12 cellular contexts compared by ENCODE assay signal in genomic region chr11:96044747-96045146, GRCh38.
DNase-seq lines count a peak whose midpoint lies in the region; ATAC-seq and TF ChIP-seq lines count a peak whose summit lies in the region.
"Had no signal": no experiment of that assay in that cellular context is flagged by ENCODE, and none has a peak within 500 bp of the region (broad histone marks: within the 10 kb centered on the region; RNA-seq: fewer than 3 reads in every experiment).

No MANE protein-coding gene starts in this region.

- WGBS in mammary epithelial cell (ENCODE audit: low coverage, missing lambda C conversion rate) = 100% methylated on average over 2 of the region's 2 CpGs

- H3K27ac ChIP-seq in breast epithelium (peak overlapping the region; percentile 88 to 91), mammary epithelial cell (ENCODE audit: insufficient read depth, low read depth, low read length) (no peak overlapping the region), PC-3 (ENCODE audit: low read length) (no peak overlapping the region)
- H3K27ac ChIP-seq: C4-2B had no signal

- no peak overlapping the region for H3K4me3 Mint-ChIP-seq in activated T-helper 17 cell treated with anti-CD3 and anti-CD28 coated beads, Interleukin-2, amount 50 U/mL, for 72 hours
- H3K4me3 Mint-ChIP-seq in osteocyte (ENCODE audit: unreplicated experiment) (no peak overlapping the region), nephron progenitor cell (no peak overlapping the region)
- H3K4me3 Mint-ChIP-seq: CD8-positive, alpha-beta memory T cell; H9 had no signal

- H3K36me3 Mint-ChIP-seq in activated T-helper 17 cell treated with anti-CD3 and anti-CD28 coated beads, Interleukin-2, amount 50 U/mL, for 72 hours (ENCODE audit: low read depth) = no peaks in the 10 kb centered on the region
- H3K36me3 Mint-ChIP-seq in osteocyte (ENCODE audit: unreplicated experiment) (peaks cover 8% of the 10 kb centered on the region), nephron progenitor cell (ENCODE audit: low read depth) (peaks cover 25% of the 10 kb centered on the region)

- in situ Hi-C loops in mammary epithelial cell (cut with MboI; ENCODE audit: low sequenced_read_pairs in 2 of 2) = loop anchor here in 1 of 2 donors (25.0 kb wide), 1 partner anchor 207 kb away; no protein-coding TSS in a partner anchor

- H3K27ac Mint-ChIP-seq in activated T-helper 17 cell treated with anti-CD3 and anti-CD28 coated beads, Interleukin-2, amount 50 U/mL, for 72 hours = no peak overlapping the region
- H3K27ac Mint-ChIP-seq in osteocyte (ENCODE audit: unreplicated experiment) = peak overlapping the region; percentile 90
- no peak overlapping the region for H3K27ac Mint-ChIP-seq in nephron progenitor cell
- H3K27ac Mint-ChIP-seq: H9 had no signal

- no peaks in the 10 kb centered on the region for H3K79me2 ChIP-seq in mammary epithelial cell (ENCODE audit: insufficient read depth, low read length)
- no peaks in the 10 kb centered on the region for H3K79me2 ChIP-seq in PC-3 (ENCODE audit: low read length)

- BruUV-seq in mammary epithelial cell (replicated peaks; lab: Mats Ljungman, UMichigan) = no TSS peak
- no TSS peak for BruUV-seq in PC-3 (replicated peaks; lab: Mats Ljungman, UMichigan)

- peak; percentile 47 for ATAC-seq in activated T-helper 17 cell treated with anti-CD3 and anti-CD28 coated beads, Interleukin-2, amount 50 U/mL, for 72 hours (replicated peaks)
- ATAC-seq in PC-3 = no peak

- CTCF ChIA-PET in mammary epithelial cell (lab: Charles Lee; ENCODE audit: low non-redundant PET) (no interaction called here), PC-3 (lab: Charles Lee) (no interaction called here)

- no peaks in the 10 kb centered on the region for H3K27me3 Mint-ChIP-seq in activated T-helper 17 cell treated with anti-CD3 and anti-CD28 coated beads, Interleukin-2, amount 50 U/mL, for 72 hours
- H3K27me3 Mint-ChIP-seq in osteocyte (ENCODE audit: unreplicated experiment) (no peaks in the 10 kb centered on the region), nephron progenitor cell (ENCODE audit: low read depth, poor library complexity) (no peaks in the 10 kb centered on the region)
- H3K27me3 Mint-ChIP-seq: CD8-positive, alpha-beta memory T cell had no signal

- H3F3A ChIP-seq in PC-3 (ENCODE audit: low read length, unreplicated experiment) = no peaks in the 10 kb centered on the region

- dilution Hi-C loops in mammary epithelial cell (cut with HindIII; ENCODE audit: low sequenced_read_pairs) = no loop called here

- H3K9me3 Mint-ChIP-seq in activated T-helper 17 cell treated with anti-CD3 and anti-CD28 coated beads, Interleukin-2, amount 50 U/mL, for 72 hours = no peaks in the 10 kb centered on the region
- no peaks in the 10 kb centered on the region for H3K9me3 Mint-ChIP-seq in osteocyte (ENCODE audit: unreplicated experiment)
- H3K9me3 Mint-ChIP-seq in nephron progenitor cell = peaks cover 10% of the 10 kb centered on the region
- H3K9me3 Mint-ChIP-seq: CD8-positive, alpha-beta memory T cell had no signal

- H2AFZ ChIP-seq in mammary epithelial cell (ENCODE audit: low read depth, low read length) (no peak overlapping the region), PC-3 (ENCODE audit: low read length) (no peak overlapping the region)

- peaks cover 10% of the 10 kb centered on the region for H3K4me1 Mint-ChIP-seq in activated T-helper 17 cell treated with anti-CD3 and anti-CD28 coated beads, Interleukin-2, amount 50 U/mL, for 72 hours
- peaks cover 22% of the 10 kb centered on the region for H3K4me1 Mint-ChIP-seq in osteocyte (ENCODE audit: unreplicated experiment)
- peaks cover 26% of the 10 kb centered on the region for H3K4me1 Mint-ChIP-seq in nephron progenitor cell

- intact Hi-C loops in breast epithelium (cut with DNase I; ENCODE audit: low total_unique reads) (no loop called here), mammary epithelial cell (cut with micrococcal nuclease) (no loop called here), PC-3 (cut with micrococcal nuclease) (no loop called here)

- H3K4me1 ChIP-seq in breast epithelium (no peaks in the 10 kb centered on the region), mammary epithelial cell (ENCODE audit: insufficient read depth, low read length) (no peaks in the 10 kb centered on the region), PC-3 (ENCODE audit: insufficient read depth, low read length) (no peaks in the 10 kb centered on the region)
- H3K4me1 ChIP-seq: BE2C had no signal

- POLR2A ChIA-PET in PC-3 (lab: Charles Lee; ENCODE audit: unreplicated experiment) = no interaction called here

- H3K27me3 ChIP-seq in breast epithelium (no peaks in the 10 kb centered on the region), mammary epithelial cell (ENCODE audit: insufficient read depth, low read length) (no peaks in the 10 kb centered on the region), PC-3 (ENCODE audit: low read length) (no peaks in the 10 kb centered on the region)
- H3K27me3 ChIP-seq: BE2C had no signal

- H3K4me3 ChIP-seq in breast epithelium (no peak overlapping the region), mammary epithelial cell (replicated peaks in 1 of 3; ENCODE audit: insufficient read depth in 1 of 3, low read depth in 2 of 3, low read length in 3 of 3) (no peak overlapping the region), PC-3 (ENCODE audit: low read length) (no peak overlapping the region)

- H3K9ac ChIP-seq in mammary epithelial cell (ENCODE audit: insufficient read depth, low read length) (no peak overlapping the region), PC-3 (ENCODE audit: low read length) (no peak overlapping the region)

- H3K36me3 ChIP-seq in breast epithelium (no peaks in the 10 kb centered on the region), mammary epithelial cell (ENCODE audit: insufficient read depth, low read length) (no peaks in the 10 kb centered on the region), PC-3 (ENCODE audit: low read depth, low read length) (no peaks in the 10 kb centered on the region)
- H3K36me3 ChIP-seq: BE2C had no signal

- H4K20me1 ChIP-seq in mammary epithelial cell (ENCODE audit: insufficient read depth, low read length) = no peaks in the 10 kb centered on the region
- H4K20me1 ChIP-seq in PC-3 (ENCODE audit: low read length) = no peaks in the 10 kb centered on the region

- no peaks in the 10 kb centered on the region for H3K9me2 ChIP-seq in PC-3 (replicated peaks; ENCODE audit: low read length)

- TF ChIP-seq POLR2A in breast epithelium (IDR thresholded peaks at IDR 0.05) = no peak

- DNase-seq in breast epithelium (ENCODE audit: low spot score in 2 of 2) = no peak
- DNase-seq in mammary epithelial cell = no peak
- DNase-seq in osteocyte (ENCODE audit: extremely low spot score, unreplicated experiment) = no peak
- DNase-seq in PC-3 = no peak
- no peak for DNase-seq in kidney tubule cell (ENCODE audit: low spot score)
- no peak for DNase-seq in nephron progenitor cell
- DNase-seq: BE2C; CD8-positive, alpha-beta memory T cell; GOT3; H9 had no signal

- H3K9me3 ChIP-seq in breast epithelium = no peaks in the 10 kb centered on the region
- H3K9me3 ChIP-seq in mammary epithelial cell (replicated peaks; ENCODE audit: insufficient read depth, low read length) = no peaks in the 10 kb centered on the region
- H3K9me3 ChIP-seq in PC-3 (ENCODE audit: low read length) = no peaks in the 10 kb centered on the region
- H3K9me3 ChIP-seq: BE2C had no signal

- TF ChIP-seq CTCF in breast epithelium (IDR thresholded peaks at IDR 0.05) (no peak), mammary epithelial cell (conservative IDR thresholded peaks at IDR 0.05 in 1 of 2, IDR thresholded peaks at IDR 0.05 in 1 of 2; ENCODE audit: extremely low read depth in 1 of 2, insufficient read depth in 1 of 2, low read depth in 1 of 2, low read length in 2 of 2) (no peak), osteocyte (IDR thresholded peaks at IDR 0.05) (no peak), PC-3 (conservative IDR thresholded peaks at IDR 0.05; ENCODE audit: low read depth, low read length) (no peak), nephron progenitor cell (IDR thresholded peaks at IDR 0.05) (no peak)

- no peak overlapping the region for H3K4me2 ChIP-seq in mammary epithelial cell (ENCODE audit: insufficient read depth, low read depth, low read length)
- no peak overlapping the region for H3K4me2 ChIP-seq in PC-3 (ENCODE audit: low read length)

Comparison
In these comparisons a context has a peak if more than half of its experiments do, and no peak if none do; other contexts are left out.
1. H3K27ac ChIP-seq: peak in breast epithelium (2 of 2); none in mammary epithelial cell (single experiment) and PC-3 (single experiment).